Comparison of ENCODE assay signal across 2 cellular contexts in genomic region chrX:132743086-132743485, GRCh38.
TF ChIP-seq lines count a peak whose summit lies in the region.

No MANE protein-coding gene starts in this region.

TF ChIP-seq in GM23338, 12 proteins besides CTCF, POLR2A, EP300 and RAD21 (continued from another document):
- TF ChIP-seq ZNF462 (CRISPR knock-in tag; IDR thresholded peaks at IDR 0.05) (no peak), JUNB (IDR thresholded peaks at IDR 0.05; ENCODE audit: unreplicated experiment) (no peak), ZNF331 (CRISPR knock-in tag; IDR thresholded peaks at IDR 0.05; ENCODE audit: low read depth) (no peak), POLR2AphosphoS5 (IDR thresholded peaks at IDR 0.05; ENCODE audit: low read depth) (no peak)

TF ChIP-seq in WTC11, 78 proteins besides CTCF, POLR2A, EP300 and RAD21 (continued from another document):
- TF ChIP-seq ZNF425 (CRISPR knock-in tag; conservative IDR thresholded peaks at IDR 0.05) (no peak), ZNF232 (CRISPR knock-in tag; IDR thresholded peaks at IDR 0.05) (no peak), NFE2L1 (CRISPR knock-in tag; IDR thresholded peaks at IDR 0.05) (no peak), PREB (CRISPR knock-in tag; IDR thresholded peaks at IDR 0.05; ENCODE audit: borderline replicate concordance) (no peak), CREM (CRISPR knock-in tag; IDR thresholded peaks at IDR 0.05) (no peak), NR3C1 (CRISPR knock-in tag; conservative IDR thresholded peaks at IDR 0.05; ENCODE audit: low read depth) (no peak), ZNF317 (CRISPR knock-in tag; IDR thresholded peaks at IDR 0.05; ENCODE audit: borderline replicate concordance, low read depth) (no peak)
